10 cellular contexts compared by ENCODE assay signal in genomic region chr11:73758451-73758850, GRCh38. TPM values are rescaled to one million over a fixed set of nuclear protein-coding genes. Genes with fewer than 3 reads are reported as not detected.
DNase-seq lines count a peak whose midpoint lies in the region; ATAC-seq and TF ChIP-seq lines count a peak whose summit lies in the region.
"Had no signal": no experiment of that assay in that cellular context is flagged by ENCODE, and none has a peak within 500 bp of the region (broad histone marks: within the 10 kb centered on the region; RNA-seq: fewer than 3 reads in every experiment).

No MANE protein-coding gene starts in this region.

- peaks cover 2% of the 10 kb centered on the region for H3K36me3 Mint-ChIP-seq in osteocyte (ENCODE audit: unreplicated experiment)

- 45 to 50% methylated on average over 1 of the region's 1 CpG for WGBS in GM23248 (ENCODE audit: low coverage in 1 of 2, low lambda C conversion rate in 2 of 2, missing lambda C conversion rate in 2 of 2), 2 experiments

- no peaks in the 10 kb centered on the region for H3K27me3 Mint-ChIP-seq in osteocyte (ENCODE audit: unreplicated experiment)

- H3K9me2 ChIP-seq in GM23248 (ENCODE audit: insufficient read depth) (no peaks in the 10 kb centered on the region), OCI-LY7 (ENCODE audit: insufficient read depth, low read length) (no peaks in the 10 kb centered on the region)

- H3K4me3 ChIP-seq in GM23248 (peak overlapping the region; percentile 99), OCI-LY7 (ENCODE audit: low read depth, low read length, poor library complexity, severe bottlenecking) (peak overlapping the region; percentile 86), endocrine pancreas (ENCODE audit: control insufficient read depth, insufficient read depth, low read length) (peak overlapping the region; percentile 94)

- H3K9me3 Mint-ChIP-seq in osteocyte (ENCODE audit: unreplicated experiment) = no peaks in the 10 kb centered on the region

- peaks cover 24% of the 10 kb centered on the region for H3F3A ChIP-seq in GM23248 (ENCODE audit: insufficient read depth)

- peaks cover 17% of the 10 kb centered on the region for H3K4me1 ChIP-seq in GM23248 (ENCODE audit: insufficient read depth)
- peaks cover 19% of the 10 kb centered on the region for H3K4me1 ChIP-seq in OCI-LY7 (ENCODE audit: insufficient read depth, low read length, poor library complexity, severe bottlenecking)
- peaks cover 16% of the 10 kb centered on the region for H3K4me1 ChIP-seq in endocrine pancreas (ENCODE audit: control insufficient read depth, insufficient read depth, low read length)

- ATAC-seq in HG03342 (IDR thresholded peaks at IDR 0.05; ENCODE audit: unreplicated experiment) = no peak

- H3K4me2 ChIP-seq in GM23248 (ENCODE audit: unreplicated experiment) (peak overlapping the region; percentile 91), OCI-LY7 (ENCODE audit: low read length) (peak overlapping the region; percentile 81)

- no peak for TF ChIP-seq CTCF in OCI-LY7 (conservative IDR thresholded peaks at IDR 0.05; ENCODE audit: low read length)
- no peak for TF ChIP-seq CTCF in osteocyte (IDR thresholded peaks at IDR 0.05)

- BruUV-seq in OCI-LY7 (replicated peaks; lab: Mats Ljungman, UMichigan) = no TSS peak

- peak overlapping the region; percentile 98 for H3K9ac ChIP-seq in GM23248
- H3K9ac ChIP-seq in endocrine pancreas (ENCODE audit: control insufficient read depth, insufficient read depth, low read length) = no peak overlapping the region

- H3K79me2 ChIP-seq in GM23248 (ENCODE audit: insufficient read depth) (peaks cover 73% of the 10 kb centered on the region), OCI-LY7 (ENCODE audit: insufficient read depth, low read depth, low read length) (peaks cover 38% of the 10 kb centered on the region)

- intact Hi-C loops in OCI-LY7 (cut with micrococcal nuclease; ENCODE audit: unreplicated experiment) = no loop called here

- POLR2A ChIA-PET in OCI-LY7 (lab: Charles Lee) = interaction anchor here (0.5 to 1.9 kb wide), 6 partner anchors 10 to 120 kb away, joined by 3 to 5 read pairs (median 3); no protein-coding TSS in a partner anchor

- H3K36me3 ChIP-seq in GM23248 (ENCODE audit: low read depth) (no peaks in the 10 kb centered on the region), OCI-LY7 (ENCODE audit: insufficient read depth, low read length) (peaks cover 6% of the 10 kb centered on the region; the same call in 1 of the 2 replicates), endocrine pancreas (ENCODE audit: control insufficient read depth, insufficient read depth, low read length) (no peaks in the 10 kb centered on the region)
- H3K36me3 ChIP-seq: neutrophil had no signal

- H3K4me3 Mint-ChIP-seq in osteocyte (ENCODE audit: unreplicated experiment) = peak overlapping the region; percentile 99

- H3K9me3 ChIP-seq in GM23248 (ENCODE audit: low read depth) (no peaks in the 10 kb centered on the region), OCI-LY7 (ENCODE audit: low read length) (no peaks in the 10 kb centered on the region), endocrine pancreas (ENCODE audit: control insufficient read depth, low read length) (no peaks in the 10 kb centered on the region)
- H3K9me3 ChIP-seq: neutrophil had no signal

- no peak overlapping the region for H2AFZ ChIP-seq in GM23248
- no peak overlapping the region for H2AFZ ChIP-seq in OCI-LY7 (ENCODE audit: low read length)

- in situ Hi-C loops in GM23248 (cut with MboI) = no loop called here

- H4K20me1 ChIP-seq in GM23248 (ENCODE audit: insufficient read depth) = peaks cover 32% of the 10 kb centered on the region; the same call in 1 of the 2 replicates
- peaks cover 14% of the 10 kb centered on the region; the same call in 1 of the 2 replicates for H4K20me1 ChIP-seq in OCI-LY7 (ENCODE audit: insufficient read depth, low read length)

- no peak overlapping the region for H3K27ac ChIP-seq in GM23248
- no peak overlapping the region for H3K27ac ChIP-seq in OCI-LY7 (ENCODE audit: low read depth, low read length, poor library complexity, severe bottlenecking)

- CTCF ChIA-PET in OCI-LY7 (lab: Charles Lee; ENCODE audit: unreplicated experiment) = no interaction called here

- H3K27ac Mint-ChIP-seq in osteocyte (ENCODE audit: unreplicated experiment) = peak overlapping the region; percentile 40

- peaks cover 34% of the 10 kb centered on the region for H3K4me1 Mint-ChIP-seq in osteocyte (ENCODE audit: unreplicated experiment)

- H3K27me3 ChIP-seq in GM23248 (replicated peaks; ENCODE audit: insufficient read depth) (no peaks in the 10 kb centered on the region), endocrine pancreas (ENCODE audit: control insufficient read depth, insufficient read depth, low read length) (no peaks in the 10 kb centered on the region)
- H3K27me3 ChIP-seq: neutrophil had no signal

- DNase-seq in GM23248 (no peak), OCI-LY7 (ENCODE audit: low spot score) (no peak), osteocyte (ENCODE audit: extremely low spot score, unreplicated experiment) (no peak), NCI-H146 treated with DMSO at 0.1 percent for 48 hours (lab: John Stamatoyannopoulos, UW; ENCODE audit: unreplicated experiment) (no peak), NCI-H226 (no peak)
- DNase-seq: effector CD8-positive, alpha-beta T cell; NCI-H1436 had no signal

RNA-seq across cellular contexts. Expression of gene RAB6A, which starts 2.4 kb away (rescaled TPM):
- total RNA-seq in GM23248 (2014; rRNA removed; shearing (Covaris generic)) = 123 and 147 TPM in 2 replicates
- polyA plus RNA-seq in GM23248 (2016; fragmentation: Nextera tagmentation; extraction: Ambion mirVana) = 145 and 151 TPM in 2 replicates
- total RNA-seq in OCI-LY7 (2014; rRNA removed; shearing (Covaris generic)) = 45.3 and 46.5 TPM in 2 replicates
- 70.4 and 72.9 TPM in 2 replicates for total RNA-seq in OCI-LY7 (2022)
- 145 and 156 TPM in 2 replicates for total RNA-seq in osteocyte

RNA-seq across cellular contexts. Expression of gene MRPL48, which starts 29.2 kb away (rescaled TPM):
- 21.4 and 35.0 TPM in 2 replicates for total RNA-seq in GM23248 (2014; rRNA removed; shearing (Covaris generic))
- 39.4 and 40.1 TPM in 2 replicates for polyA plus RNA-seq in GM23248 (2016; fragmentation: Nextera tagmentation; extraction: Ambion mirVana)
- total RNA-seq in OCI-LY7 (2014; rRNA removed; shearing (Covaris generic)) = 167 and 180 TPM in 2 replicates
- total RNA-seq in OCI-LY7 (2022) (63.9 and 64.4 TPM in 2 replicates), osteocyte (26.4 and 26.5 TPM in 2 replicates)
